Comparison of ENCODE assay signal across 20 cellular contexts in genomic region chr10:77511498-77512218, GRCh38.
DNase-seq lines count a peak whose midpoint lies in the region; ATAC-seq and TF ChIP-seq lines count a peak whose summit lies in the region.
"Had no signal": no experiment of that assay in that cellular context is flagged by ENCODE, and none has a peak within 500 bp of the region (broad histone marks: within the 10 kb centered on the region; RNA-seq: fewer than 3 reads in every experiment).

No MANE protein-coding gene starts in this region.

- peak overlapping the region; percentile 19 for H3K9ac ChIP-seq in endocrine pancreas (ENCODE audit: control insufficient read depth, insufficient read depth, low read length)

- CTCF ChIA-PET in activated CD8-positive, alpha-beta memory T cell treated with anti-CD3 and anti-CD28 coated beads, Interleukin-2, amount 10 ng/mL, durations not matched to agents 7 days and 5 days (lab: Charles Lee), result no interaction called here

- H3K27me3 Mint-ChIP-seq in nephron progenitor cell (ENCODE audit: low read depth, poor library complexity), result peaks cover 15% of the 10 kb centered on the region
- H3K27me3 Mint-ChIP-seq in activated CD8-positive, alpha-beta memory T cell treated with anti-CD3 and anti-CD28 coated beads, Interleukin-2, amount 10 ng/mL, durations not matched to agents 7 days and 5 days, result peaks cover 8% of the 10 kb centered on the region

- H3K4me1 Mint-ChIP-seq in nephron progenitor cell, result peaks cover 87% of the 10 kb centered on the region
- H3K4me1 Mint-ChIP-seq in activated CD8-positive, alpha-beta memory T cell treated with anti-CD3 and anti-CD28 coated beads, Interleukin-2, amount 10 ng/mL, durations not matched to agents 7 days and 5 days, result no peaks in the 10 kb centered on the region

- intact Hi-C loops in head of caudate nucleus (cut with DNase I), result no loop called here

- peak overlapping the region; percentile 30 for H3K27ac Mint-ChIP-seq in nephron progenitor cell
- no peak overlapping the region for H3K27ac Mint-ChIP-seq in activated CD8-positive, alpha-beta memory T cell treated with anti-CD3 and anti-CD28 coated beads, Interleukin-2, amount 10 ng/mL, durations not matched to agents 7 days and 5 days
- H3K27ac Mint-ChIP-seq: CD8-positive, alpha-beta T cell; naive thymus-derived CD4-positive, alpha-beta T cell; stimulated activated naive CD8-positive, alpha-beta T cell treated with anti-CD3 and anti-CD28 coated beads, Interleukin-15, Interleukin-2, amounts not matched to agents 100 ng/mL and 50 ng/mL, for 24 hours had no signal

- H3K9me3 Mint-ChIP-seq in nephron progenitor cell, result no peaks in the 10 kb centered on the region
- H3K9me3 Mint-ChIP-seq in activated CD8-positive, alpha-beta memory T cell treated with anti-CD3 and anti-CD28 coated beads, Interleukin-2, amount 10 ng/mL, durations not matched to agents 7 days and 5 days (ENCODE audit: low read depth), result no peaks in the 10 kb centered on the region
- H3K9me3 Mint-ChIP-seq: CD8-positive, alpha-beta T cell; stimulated activated naive CD8-positive, alpha-beta T cell treated with anti-CD3 and anti-CD28 coated beads, Interleukin-15, Interleukin-2, amounts not matched to agents 100 ng/mL and 50 ng/mL, for 24 hours had no signal

- TF ChIP-seq CTCF in nephron progenitor cell (IDR thresholded peaks at IDR 0.05), result no peak

- H3K27me3 ChIP-seq in ACC112 (ENCODE audit: insufficient read depth, low read length) (no peaks in the 10 kb centered on the region), endocrine pancreas (ENCODE audit: control insufficient read depth, insufficient read depth, low read length) (no peaks in the 10 kb centered on the region)
- H3K27me3 ChIP-seq: left lung, SJSA1 had no signal

- H3K36me3 ChIP-seq in ACC112 (ENCODE audit: insufficient read depth, low read length), result no peaks in the 10 kb centered on the region
- H3K36me3 ChIP-seq in endocrine pancreas (ENCODE audit: control insufficient read depth, insufficient read depth, low read length), result no peaks in the 10 kb centered on the region
- H3K36me3 ChIP-seq: left lung, SJSA1 had no signal

- no peaks in the 10 kb centered on the region for H3K9me3 ChIP-seq in endocrine pancreas (ENCODE audit: control insufficient read depth, low read length)
- H3K9me3 ChIP-seq: left lung, SJSA1 had no signal

- peak; percentile 27 for DNase-seq in M059J (ENCODE audit: low read depth)
- DNase-seq in nephron progenitor cell, result no peak
- no peak for DNase-seq in head of caudate nucleus
- no peak for DNase-seq in activated CD8-positive, alpha-beta memory T cell treated with anti-CD3 and anti-CD28 coated beads, Interleukin-2, amount 10 ng/mL, durations not matched to agents 7 days and 5 days
- DNase-seq: activated CD4-positive, alpha-beta T cell treated with anti-CD3 and anti-CD28 coated beads, Interleukin-2, amount 50 U/mL, for 1 hour; activated naive CD4-positive, alpha-beta T cell treated with anti-CD3 and anti-CD28 coated beads, Interleukin-2, amount 50 U/mL, for 16 hours; activated T-cell treated with anti-CD3 and anti-CD28 coated beads, Interleukin-2, amount 50 U/mL, for 1 hour; CD8-positive, alpha-beta T cell; left lung; naive thymus-derived CD4-positive, alpha-beta T cell; NCI-H1694; NCI-H446 treated with DMSO at 0.1 percent for 48 hours; stimulated activated CD4-positive, alpha-beta T cell treated with anti-CD3 and anti-CD28 coated beads, Interleukin-15, amount 100 ng/mL, for 24 hours; T-helper 9 cell had no signal

- H3K36me3 Mint-ChIP-seq in nephron progenitor cell (ENCODE audit: low read depth), result no peaks in the 10 kb centered on the region
- no peaks in the 10 kb centered on the region for H3K36me3 Mint-ChIP-seq in activated CD8-positive, alpha-beta memory T cell treated with anti-CD3 and anti-CD28 coated beads, Interleukin-2, amount 10 ng/mL, durations not matched to agents 7 days and 5 days
- H3K36me3 Mint-ChIP-seq: CD8-positive, alpha-beta T cell; naive thymus-derived CD4-positive, alpha-beta T cell had no signal

- H3K79me2 ChIP-seq in ACC112 (ENCODE audit: control insufficient read depth, insufficient read depth, low read length, unreplicated experiment), result no peaks in the 10 kb centered on the region

- H2AFZ ChIP-seq in ACC112 (ENCODE audit: low read length, unreplicated experiment), result peak overlapping the region; percentile 39

- ATAC-seq in GM21447 (IDR thresholded peaks at IDR 0.05; ENCODE audit: unreplicated experiment) (no peak), HG03097 (IDR thresholded peaks at IDR 0.05; ENCODE audit: low FRiP score, unreplicated experiment) (no peak)
- ATAC-seq in activated CD8-positive, alpha-beta memory T cell treated with anti-CD3 and anti-CD28 coated beads, Interleukin-2, amount 10 ng/mL, durations not matched to agents 7 days and 5 days, result no peak
- ATAC-seq: CD8-positive, alpha-beta T cell; left lung; naive thymus-derived CD4-positive, alpha-beta T cell had no signal

- 0 out of 2 replicates have a peak overlapping the region, but pooled peaks have one; percentile 5 for H3K27ac ChIP-seq in ACC112 (ENCODE audit: low read depth, low read length)
- H3K27ac ChIP-seq: left lung, SJSA1 had no signal

- no peak overlapping the region for H3K4me3 Mint-ChIP-seq in nephron progenitor cell
- no peak overlapping the region for H3K4me3 Mint-ChIP-seq in activated CD8-positive, alpha-beta memory T cell treated with anti-CD3 and anti-CD28 coated beads, Interleukin-2, amount 10 ng/mL, durations not matched to agents 7 days and 5 days
- H3K4me3 Mint-ChIP-seq: CD8-positive, alpha-beta T cell; naive thymus-derived CD4-positive, alpha-beta T cell; stimulated activated naive CD8-positive, alpha-beta T cell treated with anti-CD3 and anti-CD28 coated beads, Interleukin-15, Interleukin-2, amounts not matched to agents 100 ng/mL and 50 ng/mL, for 24 hours had no signal

- peaks cover 53% of the 10 kb centered on the region for H3K4me1 ChIP-seq in ACC112 (ENCODE audit: control insufficient read depth, insufficient read depth, low read length, unreplicated experiment)
- peaks cover 25% of the 10 kb centered on the region for H3K4me1 ChIP-seq in endocrine pancreas (ENCODE audit: control insufficient read depth, insufficient read depth, low read length)

- peak overlapping the region; percentile 30; the same call in 1 of the 2 replicates for H3K4me3 ChIP-seq in ACC112 (ENCODE audit: low read depth, low read length)
- H3K4me3 ChIP-seq in endocrine pancreas (ENCODE audit: control insufficient read depth, insufficient read depth, low read length), result no peak overlapping the region
- H3K4me3 ChIP-seq: left lung, SJSA1 had no signal
